8 cellular contexts compared by ENCODE assay signal in the genomic region with DNA sequence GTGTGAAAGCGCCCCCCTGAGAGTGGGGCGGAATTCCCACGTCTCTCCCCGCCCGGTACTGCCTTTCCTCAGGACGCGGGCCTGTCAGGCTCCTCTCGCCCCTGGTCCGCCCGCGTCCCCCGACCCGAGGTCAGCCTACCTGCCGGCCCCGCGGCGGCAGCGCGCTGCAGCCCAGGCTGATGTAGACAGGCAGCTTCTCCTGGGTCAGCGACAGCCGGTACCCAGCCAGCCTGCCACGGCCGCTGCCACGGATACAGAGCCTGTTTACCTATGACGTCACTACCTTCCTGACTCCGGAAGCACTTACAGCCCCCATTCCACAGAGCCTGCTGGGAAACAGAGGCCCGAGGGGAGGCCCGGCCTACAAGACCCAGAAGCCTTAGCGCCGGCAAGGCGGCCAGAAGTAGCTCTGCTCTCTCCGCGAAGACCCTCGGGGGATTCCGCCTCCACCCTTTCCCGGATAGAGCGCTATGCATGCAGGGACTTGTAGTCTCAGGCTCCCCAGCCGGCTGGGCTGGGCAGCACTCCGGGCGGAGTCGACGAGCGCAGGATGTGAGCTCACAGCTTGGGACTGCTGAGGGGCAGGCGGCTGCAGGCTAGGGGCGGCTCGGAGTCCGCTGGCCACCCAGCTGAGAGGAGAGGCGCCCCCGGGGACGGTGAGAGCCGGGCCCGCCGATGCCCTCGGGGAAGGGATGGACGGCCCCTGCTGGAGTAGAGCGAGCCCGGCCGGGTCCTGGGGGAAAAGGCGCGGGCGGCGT. TPM values are rescaled to one million over a fixed set of nuclear protein-coding genes. Genes with fewer than 3 reads are reported as not detected.
DNase-seq lines count a peak whose midpoint lies in the region; FAIRE-seq and TF ChIP-seq lines count a peak whose summit lies in the region.

A gene with protein sequence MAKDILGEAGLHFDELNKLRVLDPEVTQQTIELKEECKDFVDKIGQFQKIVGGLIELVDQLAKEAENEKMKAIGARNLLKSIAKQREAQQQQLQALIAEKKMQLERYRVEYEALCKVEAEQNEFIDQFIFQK (minus strand): TSS at position 272 of the 758 bp plus-strand sequence. CDS start 3,487 bp downstream, outside the sequence.
Gene TNFAIP1, plus strand, starts transcription at position 561 of the 758 bp plus-strand sequence. CDS start 3,761 bp downstream, outside the sequence.

- TF ChIP-seq CTCF in HFFc6 (IDR thresholded peaks at IDR 0.05) (no peak; the same call in 1 of the 2 replicates), NB4 (IDR thresholded peaks at IDR 0.05; ENCODE audit: low read depth, low read length) (no peak), subcutaneous adipose tissue (IDR thresholded peaks at IDR 0.05; ENCODE audit: low read depth) (no peak)

- FAIRE-seq in frontal cortex (lab: Jason Lieb, UNC): peak; percentile 65

- no peak within 1 kb of the TSS for H2BK12ac ChIP-seq in neuronal stem cell (ENCODE audit: low read length)

- H3K9ac ChIP-seq in SK-N-MC (ENCODE audit: insufficient read length): peak within 1 kb of the TSS; percentile 88
- H3K9ac ChIP-seq in neuronal stem cell (ENCODE audit: low read depth, low read length, poor library complexity): peak within 1 kb of the TSS; percentile 89

- H3K27me3 ChIP-seq in neuronal stem cell (ENCODE audit: control insufficient read depth in 3 of 3, insufficient read depth in 3 of 3, low read depth in 1 of 3, low read length in 3 of 3): no peaks in the 10 kb centered on the region

- no peak within 1 kb of the TSS for H2BK120ac ChIP-seq in neuronal stem cell (ENCODE audit: low read depth, low read length)

- no peak within 1 kb of the TSS for H3K4ac ChIP-seq in neuronal stem cell (ENCODE audit: low read length)

- H3K4me3 Mint-ChIP-seq in HFFc6: peak within 1 kb of the TSS; percentile 98
- H3K4me3 Mint-ChIP-seq in activated naive CD4-positive, alpha-beta T cell treated with anti-CD3 and anti-CD28 coated beads, Interleukin-2, amount 10 ng/mL, durations not matched to agents 7 days and 5 days: peak within 1 kb of the TSS; percentile 99

- H2BK5ac ChIP-seq in neuronal stem cell (ENCODE audit: low read length): peak within 1 kb of the TSS; percentile 79

- H2BK15ac ChIP-seq in neuronal stem cell (ENCODE audit: low read length): no peak within 1 kb of the TSS

- H3K4me2 ChIP-seq in neuronal stem cell (ENCODE audit: insufficient read depth, low read length, poor library complexity, severe bottlenecking): peak within 1 kb of the TSS; percentile 84

- TF ChIP-seq POLR2A in NB4 (IDR thresholded peaks at IDR 0.05; ENCODE audit: extremely low read depth, insufficient read length): peak; percentile 48

- peaks cover 57% of the 10 kb centered on the region for H3K4me1 Mint-ChIP-seq in HFFc6 (ENCODE audit: low read depth)
- peaks cover 53% of the 10 kb centered on the region for H3K4me1 Mint-ChIP-seq in activated naive CD4-positive, alpha-beta T cell treated with anti-CD3 and anti-CD28 coated beads, Interleukin-2, amount 10 ng/mL, durations not matched to agents 7 days and 5 days

- H3K27ac ChIP-seq in SK-N-MC (no peak within 1 kb of the TSS), neuronal stem cell (replicated peaks; ENCODE audit: low read length) (peak within 1 kb of the TSS; percentile 54)

- peaks cover 8 to 10% of the 10 kb centered on the region in 2 donors for H3K4me1 ChIP-seq in neuronal stem cell (ENCODE audit: control insufficient read depth in 2 of 2, insufficient read depth in 1 of 2, low read depth in 1 of 2, low read length in 2 of 2)

- H3K14ac ChIP-seq in neuronal stem cell (ENCODE audit: low read length): no peak within 1 kb of the TSS

- no peak within 1 kb of the TSS for H2AK5ac ChIP-seq in neuronal stem cell (ENCODE audit: low read depth, low read length)

- peaks cover 7% of the 10 kb centered on the region for H3K79me1 ChIP-seq in neuronal stem cell (ENCODE audit: low read depth, low read length)

- no CpG with 5 or more reads among the region's 62 CpGs for WGBS in neuronal stem cell (ENCODE audit: extremely low coverage in 2 of 2, insufficient read length in 2 of 2, insufficient replicate concordance in 1 of 2), 2 donors

- DNase-seq in GM04503 (ENCODE audit: low read depth) (peak; percentile 98), HFFc6 (peak; percentile 100), NB4 (ENCODE audit: low read depth) (peak; percentile 100), SK-N-MC (ENCODE audit: low read depth, low spot score) (peak; percentile 94), frontal cortex (ENCODE audit: low spot score in 2 of 2) (peak; percentile 95), neuronal stem cell (ENCODE audit: low spot score) (peak; percentile 99)
- peak; percentile 99 for DNase-seq in activated naive CD4-positive, alpha-beta T cell treated with anti-CD3 and anti-CD28 coated beads, Interleukin-2, amount 10 ng/mL, durations not matched to agents 7 days and 5 days

- peak within 1 kb of the TSS; percentile 92 for H2AFZ ChIP-seq in neuronal stem cell (ENCODE audit: low read length)

- H3K9me3 ChIP-seq in SK-N-MC (ENCODE audit: low read depth, low read length) (no peaks in the 10 kb centered on the region), neuronal stem cell (replicated peaks in 1 of 2; ENCODE audit: control insufficient read depth in 2 of 2, insufficient read depth in 1 of 2, low read depth in 1 of 2, low read length in 2 of 2) (no peaks in the 10 kb centered on the region)

- peaks cover 2% of the 10 kb centered on the region for H3K27me3 Mint-ChIP-seq in HFFc6 (ENCODE audit: insufficient read depth)
- no peaks in the 10 kb centered on the region for H3K27me3 Mint-ChIP-seq in activated naive CD4-positive, alpha-beta T cell treated with anti-CD3 and anti-CD28 coated beads, Interleukin-2, amount 10 ng/mL, durations not matched to agents 7 days and 5 days

- H3K4me3 ChIP-seq in NB4 (ENCODE audit: low read depth, low read length) (peak within 1 kb of the TSS; percentile 90), SK-N-MC (peak within 1 kb of the TSS; percentile 99), neuronal stem cell (ENCODE audit: low read length in 2 of 2) (peak within 1 kb of the TSS; percentile 75 to 94)

- peak within 1 kb of the TSS; percentile 99 for H3K27ac Mint-ChIP-seq in HFFc6
- peak within 1 kb of the TSS; percentile 98 for H3K27ac Mint-ChIP-seq in activated naive CD4-positive, alpha-beta T cell treated with anti-CD3 and anti-CD28 coated beads, Interleukin-2, amount 10 ng/mL, durations not matched to agents 7 days and 5 days

- peaks cover 26% of the 10 kb centered on the region for H3K36me3 Mint-ChIP-seq in HFFc6 (ENCODE audit: low read depth)
- peaks cover 9% of the 10 kb centered on the region for H3K36me3 Mint-ChIP-seq in activated naive CD4-positive, alpha-beta T cell treated with anti-CD3 and anti-CD28 coated beads, Interleukin-2, amount 10 ng/mL, durations not matched to agents 7 days and 5 days

- no peaks in the 10 kb centered on the region for H3K9me3 Mint-ChIP-seq in HFFc6
- no peaks in the 10 kb centered on the region for H3K9me3 Mint-ChIP-seq in activated naive CD4-positive, alpha-beta T cell treated with anti-CD3 and anti-CD28 coated beads, Interleukin-2, amount 10 ng/mL, durations not matched to agents 7 days and 5 days

- no peak within 1 kb of the TSS for H4K8ac ChIP-seq in neuronal stem cell (ENCODE audit: low read depth, low read length)

- H3K18ac ChIP-seq in neuronal stem cell (ENCODE audit: low read length): peak within 1 kb of the TSS; percentile 90

- peak within 1 kb of the TSS; percentile 46 for H3K23ac ChIP-seq in neuronal stem cell (ENCODE audit: low read depth, low read length, poor library complexity)

- CTCF ChIA-PET in activated naive CD4-positive, alpha-beta T cell treated with anti-CD3 and anti-CD28 coated beads, Interleukin-2, amount 10 ng/mL, durations not matched to agents 7 days and 5 days (lab: Charles Lee): interaction anchor here (0.8 to 1.7 kb wide), 4 partner anchors 11 to 102 kb away, joined by 3 to 10 read pairs (median 4); partner anchors contain the start of gene POLDIP2

- no peaks in the 10 kb centered on the region for H3K36me3 ChIP-seq in SK-N-MC (ENCODE audit: insufficient read depth, low read length)
- H3K36me3 ChIP-seq in neuronal stem cell (replicated peaks in 1 of 2; ENCODE audit: control insufficient read depth in 2 of 2, insufficient read depth in 2 of 2, low read length in 2 of 2): peaks cover 11 to 32% of the 10 kb centered on the region in 2 donors

- no peak within 1 kb of the TSS for H4K91ac ChIP-seq in neuronal stem cell (ENCODE audit: low read depth, low read length, poor library complexity)

RNA-seq across cellular contexts. Expression of the first gene that starts in this region (rescaled TPM):
- 10 to 100 TPM; 47.9 to 63.0 (median 50.9) TPM for total RNA-seq in HFFc6 (2021; fragmentation: NEBNext Ultra II Directional; extraction: Animal tissue kit (Norgen Biotek cat#: 25700))
- total RNA-seq in frontal cortex (31.0 TPM), subcutaneous adipose tissue (10 to 100 TPM; 31.0 to 43.5 (median 37.3) TPM)
- polyA plus RNA-seq in neuronal stem cell (2013, experiment 1 of 2): 32.4 TPM
- 32.5 TPM for polyA plus RNA-seq in neuronal stem cell (2013, experiment 2 of 2)

RNA-seq across cellular contexts. Expression of gene TNFAIP1, which starts in this region (rescaled TPM):
- 10 to 100 TPM; 73.8 to 89.7 (median 85.2) TPM for total RNA-seq in HFFc6 (2021; fragmentation: NEBNext Ultra II Directional; extraction: Animal tissue kit (Norgen Biotek cat#: 25700))
- total RNA-seq in frontal cortex (28.5 TPM), subcutaneous adipose tissue (10 to 100 TPM; 14.8 to 31.8 (median 21.4) TPM)
- polyA plus RNA-seq in neuronal stem cell (2013, experiment 1 of 2): 27.4 TPM
- 26.6 TPM for polyA plus RNA-seq in neuronal stem cell (2013, experiment 2 of 2)
